8 cellular contexts compared by ENCODE assay signal in genomic region chr19:6424939-6425731, GRCh38. TPM values are rescaled to one million over a fixed set of nuclear protein-coding genes. Genes with fewer than 3 reads are reported as not detected.
DNase-seq lines count a peak whose midpoint lies in the region; ATAC-seq and TF ChIP-seq lines count a peak whose summit lies in the region.

No MANE protein-coding gene starts in this region.

- CTCF ChIA-PET in activated naive CD4-positive, alpha-beta T cell treated with anti-CD3 and anti-CD28 coated beads, Interleukin-2, amount 10 ng/mL, durations not matched to agents 7 days and 5 days (lab: Charles Lee), result interaction anchor here (1.0 to 1.6 kb wide), 2 partner anchors 18 to 80 kb away, joined by 3 to 5 read pairs; no protein-coding TSS in a partner anchor

- ATAC-seq in HG02571 (IDR thresholded peaks at IDR 0.05; ENCODE audit: unreplicated experiment) (peak; percentile 80), gastroesophageal sphincter (peak; percentile 95)

- H3K4me3 Mint-ChIP-seq in activated naive CD4-positive, alpha-beta T cell treated with anti-CD3 and anti-CD28 coated beads, Interleukin-2, amount 10 ng/mL, durations not matched to agents 7 days and 5 days, result peak overlapping the region; percentile 69

- H3K9me3 Mint-ChIP-seq in activated naive CD4-positive, alpha-beta T cell treated with anti-CD3 and anti-CD28 coated beads, Interleukin-2, amount 10 ng/mL, durations not matched to agents 7 days and 5 days, result peaks cover 3% of the 10 kb centered on the region

- H3K36me3 Mint-ChIP-seq in activated naive CD4-positive, alpha-beta T cell treated with anti-CD3 and anti-CD28 coated beads, Interleukin-2, amount 10 ng/mL, durations not matched to agents 7 days and 5 days, result peaks cover 20% of the 10 kb centered on the region

- H3K4me3 ChIP-seq in GM08714 (ENCODE audit: low read length), result peak overlapping the region; percentile 4; the same call in 1 of the 2 replicates
- H3K4me3 ChIP-seq in NB4 (ENCODE audit: low read depth, low read length), result no peak overlapping the region
- H3K4me3 ChIP-seq in gastroesophageal sphincter, result peak overlapping the region in 1 of 2 donors; percentile 88

- peaks cover 7% of the 10 kb centered on the region for H3K27me3 Mint-ChIP-seq in activated naive CD4-positive, alpha-beta T cell treated with anti-CD3 and anti-CD28 coated beads, Interleukin-2, amount 10 ng/mL, durations not matched to agents 7 days and 5 days

- H3K27ac ChIP-seq in gastroesophageal sphincter, result peak overlapping the region; percentile 41 to 90 (median 86)

- DNase-seq in NB4 (ENCODE audit: low read depth) (peak; percentile 99), SK-MEL-5 (ENCODE audit: low read depth, low spot score) (peak; percentile 99), nucleus accumbens (lab: John Stamatoyannopoulos, UW) (peak; percentile 92 to 100 (median 100)), superior temporal gyrus (ENCODE audit: extremely low spot score) (peak; percentile 100)
- peak; percentile 100 for DNase-seq in activated naive CD4-positive, alpha-beta T cell treated with anti-CD3 and anti-CD28 coated beads, Interleukin-2, amount 10 ng/mL, durations not matched to agents 7 days and 5 days

- no peaks in the 10 kb centered on the region for H3K9me3 ChIP-seq in gastroesophageal sphincter

- no peak for TF ChIP-seq POLR2A in NB4 (IDR thresholded peaks at IDR 0.05; ENCODE audit: extremely low read depth, insufficient read length)
- TF ChIP-seq POLR2A in gastroesophageal sphincter (IDR thresholded peaks at IDR 0.05), result no peak

- TF ChIP-seq EP300 in gastroesophageal sphincter (IDR thresholded peaks at IDR 0.05), result no peak

- H3K36me3 ChIP-seq in gastroesophageal sphincter, result peaks cover 0 to 21% of the 10 kb centered on the region in 2 donors

- H3K4me1 Mint-ChIP-seq in activated naive CD4-positive, alpha-beta T cell treated with anti-CD3 and anti-CD28 coated beads, Interleukin-2, amount 10 ng/mL, durations not matched to agents 7 days and 5 days, result peaks cover 42% of the 10 kb centered on the region

- 8 to 16% methylated on average over 11 to 12 of the region's 43 CpGs for WGBS in gastroesophageal sphincter (ENCODE audit: low coverage in 1 of 2), 2 donors

- peaks cover 0 to 46% (median 18%) of the 10 kb centered on the region in 3 donors for H3K4me1 ChIP-seq in gastroesophageal sphincter

- no peaks in the 10 kb centered on the region for H3K27me3 ChIP-seq in gastroesophageal sphincter

- in situ Hi-C loops in SK-MEL-5 (cut with HindIII; ENCODE audit: low pct_unique_long_range_greater_than_20kb, low sequenced_read_pairs), result no loop called here

- peak overlapping the region; percentile 88 for H3K27ac Mint-ChIP-seq in activated naive CD4-positive, alpha-beta T cell treated with anti-CD3 and anti-CD28 coated beads, Interleukin-2, amount 10 ng/mL, durations not matched to agents 7 days and 5 days

- TF ChIP-seq CTCF in NB4 (IDR thresholded peaks at IDR 0.05; ENCODE audit: low read depth, low read length) (no peak), gastroesophageal sphincter (IDR thresholded peaks at IDR 0.05) (no peak)

RNA-seq across cellular contexts. Expression of gene KHSRP, which starts 0.5 kb away (rescaled TPM):
- total RNA-seq in SK-MEL-5 (2014; rRNA removed; shearing (Covaris generic)), result 73.9 and 80.0 TPM in 2 replicates
- polyA plus RNA-seq in SK-MEL-5 (2015; cell fraction: cytosol; rRNA removed), result 378 and 511 TPM in 2 replicates
- 179 and 246 TPM in 2 replicates for polyA plus RNA-seq in SK-MEL-5 (2015; cell fraction: nucleus; rRNA removed)
- 100 to 1,000 TPM; 102 to 218 (median 126) TPM for total RNA-seq in gastroesophageal sphincter

RNA-seq across cellular contexts. Expression of gene SLC25A41, which starts 8.4 kb away (rescaled TPM):
- total RNA-seq in SK-MEL-5 (2014; rRNA removed; shearing (Covaris generic)), result 0.13 TPM in 1 of 2 replicates, not detected in the other
- 0.08 TPM in 1 of 2 replicates, not detected in the other for polyA plus RNA-seq in SK-MEL-5 (2015; cell fraction: cytosol; rRNA removed)
- polyA plus RNA-seq in SK-MEL-5 (2015; cell fraction: nucleus; rRNA removed), result 0.76 and 0.85 TPM in 2 replicates
- 1 to 10 TPM in 1 of 4 donors, under 1 TPM in 1, not detected in 2; 0.27 to 1.3 TPM for total RNA-seq in gastroesophageal sphincter

RNA-seq across cellular contexts. Expression of gene GTF2F1, which starts 32.2 kb away (rescaled TPM):
- 37.3 and 39.8 TPM in 2 replicates for total RNA-seq in SK-MEL-5 (2014; rRNA removed; shearing (Covaris generic))
- 59.3 and 73.7 TPM in 2 replicates for polyA plus RNA-seq in SK-MEL-5 (2015; cell fraction: cytosol; rRNA removed)
- 19.1 and 26.4 TPM in 2 replicates for polyA plus RNA-seq in SK-MEL-5 (2015; cell fraction: nucleus; rRNA removed)
- 10 to 100 TPM; 44.7 to 62.8 (median 51.4) TPM for total RNA-seq in gastroesophageal sphincter

RNA-seq across cellular contexts. Expression of gene SLC25A23, which starts 34.5 kb away (rescaled TPM):
- 48.3 and 49.6 TPM in 2 replicates for total RNA-seq in SK-MEL-5 (2014; rRNA removed; shearing (Covaris generic))
- 73.0 and 80.1 TPM in 2 replicates for polyA plus RNA-seq in SK-MEL-5 (2015; cell fraction: cytosol; rRNA removed)
- polyA plus RNA-seq in SK-MEL-5 (2015; cell fraction: nucleus; rRNA removed), result 25.2 and 28.1 TPM in 2 replicates
- total RNA-seq in gastroesophageal sphincter, result 100 to 1,000 TPM; 111 to 328 (median 240) TPM

RNA-seq across cellular contexts. Expression of gene CRB3, which starts 38.9 kb away (rescaled TPM):
- total RNA-seq in SK-MEL-5 (2014; rRNA removed; shearing (Covaris generic)), result 0.24 and 0.58 TPM in 2 replicates
- 0.57 TPM in 1 of 2 replicates, not detected in the other for polyA plus RNA-seq in SK-MEL-5 (2015; cell fraction: cytosol; rRNA removed)
- polyA plus RNA-seq in SK-MEL-5 (2015; cell fraction: nucleus; rRNA removed), result not detected in 2 replicates
- total RNA-seq in gastroesophageal sphincter, result 1 to 10 TPM in 2 of 4 donors, under 1 TPM in 1, not detected in 1; 0.85 to 6.2 (median 1.6) TPM
